ENCODE assay signal across 8 cellular contexts in genomic region chr19:984165-984967, GRCh38. TPM values are rescaled to one million over a fixed set of nuclear protein-coding genes. Genes with fewer than 3 reads are reported as not detected.
A peak's percentile ranks its signal among the peaks of the same experiment; 100 is the strongest.
DNase-seq lines count a peak whose midpoint lies in the region; ATAC-seq lines count a peak whose summit lies in the region.

TSS of gene WDR18 (plus strand) at chr19:984345. CDS start at chr19:984354, 9 bp downstream.

- H2BK120ac ChIP-seq in neuronal stem cell (ENCODE audit: low read depth, low read length): peak within 1 kb of the TSS; percentile 2

- peak; percentile 67 for ATAC-seq in GM21737 (IDR thresholded peaks at IDR 0.05; ENCODE audit: unreplicated experiment)

- peak; percentile 67 for DNase-seq in DMS114 treated with DMSO at 0.1 percent for 48 hours (lab: John Stamatoyannopoulos, UW; ENCODE audit: unreplicated experiment)
- peak; percentile 87 for DNase-seq in M059J (ENCODE audit: low read depth)
- peak; percentile 91 for DNase-seq in SJCRH30
- DNase-seq in activated naive CD4-positive, alpha-beta T cell (lab: John Stamatoyannopoulos, UW): peak; percentile 60 to 78 (median 70)
- DNase-seq in foreskin melanocyte: peak; percentile 79
- peak; percentile 88 for DNase-seq in neuronal stem cell (ENCODE audit: low spot score)

- H3K23ac ChIP-seq in neuronal stem cell (ENCODE audit: low read depth, low read length, poor library complexity): peak within 1 kb of the TSS; percentile 99

- H3K27ac ChIP-seq in SJCRH30 (peak within 1 kb of the TSS; percentile 75), neuronal stem cell (replicated peaks; ENCODE audit: low read length) (peak within 1 kb of the TSS; percentile 98), subcutaneous abdominal adipose tissue (ENCODE audit: low read depth, low read length) (peak within 1 kb of the TSS; percentile 76)

- H3K4me3 ChIP-seq in SJCRH30 (peak within 1 kb of the TSS; percentile 98), neuronal stem cell (ENCODE audit: low read length in 2 of 2) (peak within 1 kb of the TSS; percentile 99 to 100), subcutaneous abdominal adipose tissue (ENCODE audit: low read depth in 1 of 5, low read length in 5 of 5) (peak within 1 kb of the TSS; percentile 70 to 97 (median 94))

- H3K27me3 ChIP-seq in SJCRH30 (no peaks in the 10 kb centered on the region), neuronal stem cell (ENCODE audit: control insufficient read depth in 3 of 3, insufficient read depth in 3 of 3, low read depth in 1 of 3, low read length in 3 of 3) (no peaks in the 10 kb centered on the region), subcutaneous abdominal adipose tissue (ENCODE audit: control insufficient read depth in 5 of 5, insufficient read depth in 4 of 5, low read length in 5 of 5) (peaks cover 0 to under 1% (median 0%) of the 10 kb centered on the region in 5 donors)

- H3K9me3 ChIP-seq in SJCRH30 (replicated peaks): no peaks in the 10 kb centered on the region
- no peaks in the 10 kb centered on the region for H3K9me3 ChIP-seq in neuronal stem cell (replicated peaks in 1 of 2; ENCODE audit: control insufficient read depth in 2 of 2, insufficient read depth in 1 of 2, low read depth in 1 of 2, low read length in 2 of 2)
- H3K9me3 ChIP-seq in subcutaneous abdominal adipose tissue (ENCODE audit: control insufficient read depth in 5 of 5, low read length in 5 of 5): no peaks in the 10 kb centered on the region

- H2BK5ac ChIP-seq in neuronal stem cell (ENCODE audit: low read length): peak within 1 kb of the TSS; percentile 98

- peak within 1 kb of the TSS; percentile 99 for H2AK5ac ChIP-seq in neuronal stem cell (ENCODE audit: low read depth, low read length)

- H3K14ac ChIP-seq in neuronal stem cell (ENCODE audit: low read length): peak within 1 kb of the TSS; percentile 97

- H2BK15ac ChIP-seq in neuronal stem cell (ENCODE audit: low read length): peak within 1 kb of the TSS; percentile 97

- H2BK12ac ChIP-seq in neuronal stem cell (ENCODE audit: low read length): peak within 1 kb of the TSS; percentile 94

- peak within 1 kb of the TSS; percentile 97 for H4K91ac ChIP-seq in neuronal stem cell (ENCODE audit: low read depth, low read length, poor library complexity)

- H3K4ac ChIP-seq in neuronal stem cell (ENCODE audit: low read length): peak within 1 kb of the TSS; percentile 99

- H3K9ac ChIP-seq in neuronal stem cell (ENCODE audit: low read depth, low read length, poor library complexity) (peak within 1 kb of the TSS; percentile 100), subcutaneous abdominal adipose tissue (ENCODE audit: low read length in 5 of 5) (peak within 1 kb of the TSS in 4 of 5 donors; percentile 78 to 91 (median 87))

- peak within 1 kb of the TSS; percentile 100 for H3K18ac ChIP-seq in neuronal stem cell (ENCODE audit: low read length)

- H3K4me2 ChIP-seq in neuronal stem cell (ENCODE audit: insufficient read depth, low read length, poor library complexity, severe bottlenecking): peak within 1 kb of the TSS; percentile 89

- no CpG with 5 or more reads among the region's 78 CpGs for WGBS in neuronal stem cell (ENCODE audit: extremely low coverage in 2 of 2, insufficient read length in 2 of 2, insufficient replicate concordance in 1 of 2), 2 donors

- H2AFZ ChIP-seq in neuronal stem cell (ENCODE audit: low read length): peak within 1 kb of the TSS; percentile 98

- H3K36me3 ChIP-seq in SJCRH30: no peaks in the 10 kb centered on the region
- peaks cover 16 to 35% of the 10 kb centered on the region in 2 donors for H3K36me3 ChIP-seq in neuronal stem cell (replicated peaks in 1 of 2; ENCODE audit: control insufficient read depth in 2 of 2, insufficient read depth in 2 of 2, low read length in 2 of 2)
- H3K36me3 ChIP-seq in subcutaneous abdominal adipose tissue (ENCODE audit: control insufficient read depth in 5 of 5, insufficient read depth in 5 of 5, low read length in 5 of 5): peaks cover 0 to 32% (median 16%) of the 10 kb centered on the region in 5 donors

- H3K4me1 ChIP-seq in SJCRH30: peaks cover 8% of the 10 kb centered on the region
- peaks cover 15 to 16% of the 10 kb centered on the region in 2 donors for H3K4me1 ChIP-seq in neuronal stem cell (ENCODE audit: control insufficient read depth in 2 of 2, insufficient read depth in 1 of 2, low read depth in 1 of 2, low read length in 2 of 2)
- H3K4me1 ChIP-seq in subcutaneous abdominal adipose tissue (ENCODE audit: control insufficient read depth in 5 of 5, insufficient read depth in 5 of 5, low read length in 5 of 5): peaks cover 0 to 35% (median 33%) of the 10 kb centered on the region in 5 donors

- H4K8ac ChIP-seq in neuronal stem cell (ENCODE audit: low read depth, low read length): no peak within 1 kb of the TSS

- H3K79me1 ChIP-seq in neuronal stem cell (ENCODE audit: low read depth, low read length): peaks cover 9% of the 10 kb centered on the region

RNA-seq across cellular contexts. Expression of gene WDR18, which starts in this region (rescaled TPM):
- total RNA-seq in M059J (2014; rRNA removed; shearing (Covaris generic)): 48.9 and 70.4 TPM in 2 replicates
- total RNA-seq in SJCRH30 (2014; rRNA removed; shearing (Covaris generic)): 47.5 and 58.9 TPM in 2 replicates
- 42.0 TPM for polyA plus RNA-seq in neuronal stem cell (2013, experiment 1 of 2)
- 41.4 TPM for polyA plus RNA-seq in neuronal stem cell (2013, experiment 2 of 2)

Comparison
In these comparisons a context has a peak if more than half of its experiments do, and no peak if none do; other contexts are left out.
1. Peak in every context shown above with its lines: DNase-seq, ATAC-seq, H3K4me3 ChIP-seq and H3K27ac ChIP-seq.